ENCODE assay signal across 28 cellular contexts in the genomic region with DNA sequence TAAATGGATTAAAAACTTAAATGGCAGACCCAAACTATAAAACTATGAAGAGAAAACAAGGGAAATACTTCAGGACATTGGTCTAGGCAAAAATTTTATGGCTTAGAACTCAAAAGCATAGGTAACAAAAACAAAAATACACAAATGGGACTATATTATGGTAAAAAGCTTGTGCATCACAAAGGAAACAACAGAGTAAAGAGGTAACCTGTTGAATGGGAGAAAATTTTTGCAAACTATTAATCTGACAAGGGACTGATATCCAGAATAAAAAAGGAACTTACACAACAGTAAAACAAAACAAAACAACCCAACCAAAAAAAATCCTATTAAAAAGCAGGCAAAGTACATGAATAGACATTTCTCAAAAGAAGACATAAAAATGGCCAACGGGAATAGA.
"Had no signal": no experiment of that assay in that cellular context is flagged by ENCODE, and none has a peak within 500 bp of the region (broad histone marks: within the 10 kb centered on the region; RNA-seq: fewer than 3 reads in every experiment).

No MANE protein-coding gene starts in this region.

- H3K4me3 ChIP-seq: neural progenitor cell, ovary, psoas muscle, right lobe of liver, sigmoid colon, stomach, thoracic aorta, thyroid gland, tibial nerve, upper lobe of left lung, vagina had no signal

- DNase-seq: occipital lobe; ovary; posterior cingulate gyrus; psoas muscle; right cardiac atrium; right lobe of liver; sigmoid colon; small intestine; stimulated activated CD4-positive, alpha-beta T cell treated with anti-CD3 and anti-CD28 coated beads, Interleukin-15, amount 100 ng/mL, for 24 hours; stimulated activated CD4-positive, alpha-beta T cell treated with anti-CD3 and anti-CD28 coated beads, Interleukin-2, amount 100 ng/mL, for 24 hours; stimulated activated CD4-positive, alpha-beta T cell treated with anti-CD3 and anti-CD28 coated beads, Interleukin-2, amount 100 ng/mL, for 48 hours; stimulated activated CD4-positive, alpha-beta T cell treated with anti-CD3 and anti-CD28 coated beads, Interleukin-4, amount 100 ng/mL, for 24 hours; stimulated activated naive B cell treated with anti-CD40 and anti-IgM and Interleukin-4, amounts not matched to agents 10 μg/mL and 1 μg/mL and 100 μg/mL, for 72 hours; stimulated activated naive CD4-positive, alpha-beta T cell treated with Interleukin-2 at 50 U/mL for 16 hours; stomach; thyroid gland; trophoblast cell; upper lobe of left lung had no signal

- H3K9me3 ChIP-seq: thyroid gland had no signal

- H3K27me3 ChIP-seq: neural progenitor cell, ovary, right lobe of liver, sigmoid colon, stomach, thyroid gland, tibial nerve, upper lobe of left lung, vagina had no signal

- ATAC-seq: psoas muscle; right cardiac atrium; right lobe of liver; stimulated activated effector memory CD8-positive, alpha-beta T cell treated with anti-CD3 and anti-CD28 coated beads, Interleukin-12 subunit alpha, Interleukin-12 subunit beta, amount 100 ng/mL, for 72 hours; stimulated activated naive B cell treated with anti-CD40 and anti-IgM and Interleukin-4, amounts not matched to agents 10 μg/mL and 1 μg/mL and 100 μg/mL, for 72 hours had no signal

- H3K27ac ChIP-seq: neural progenitor cell, ovary, parathyroid adenoma, psoas muscle, right lobe of liver, sigmoid colon, stomach, thoracic aorta, thyroid gland, tibial nerve, upper lobe of left lung, vagina had no signal

- H3K27ac Mint-ChIP-seq: nephron; neural progenitor cell; progenitor cell of endocrine pancreas; stimulated activated effector memory CD8-positive, alpha-beta T cell treated with anti-CD3 and anti-CD28 coated beads, Interleukin-12 subunit alpha, Interleukin-12 subunit beta, amount 100 ng/mL, for 72 hours; stimulated activated naive B cell treated with anti-CD40 and anti-IgM and Interleukin-4, amounts not matched to agents 10 μg/mL and 1 μg/mL and 100 μg/mL, for 72 hours; stimulated activated naive CD8-positive, alpha-beta T cell treated with anti-CD3 and anti-CD28 coated beads, Interleukin-15, Interleukin-2, amounts not matched to agents 100 ng/mL and 50 ng/mL, for 24 hours had no signal

- FAIRE-seq: small intestine, urothelium cell line had no signal

- H3K4me3 Mint-ChIP-seq: nephron; neural progenitor cell; stimulated activated effector memory CD8-positive, alpha-beta T cell treated with anti-CD3 and anti-CD28 coated beads, Interleukin-12 subunit alpha, Interleukin-12 subunit beta, amount 100 ng/mL, for 72 hours; stimulated activated naive B cell treated with anti-CD40 and anti-IgM and Interleukin-4, amounts not matched to agents 10 μg/mL and 1 μg/mL and 100 μg/mL, for 72 hours; stimulated activated naive CD8-positive, alpha-beta T cell treated with anti-CD3 and anti-CD28 coated beads, Interleukin-15, Interleukin-2, amounts not matched to agents 100 ng/mL and 50 ng/mL, for 24 hours had no signal

- H3K36me3 ChIP-seq: ovary, thyroid gland, vagina had no signal

- H3K27me3 Mint-ChIP-seq: progenitor cell of endocrine pancreas; stimulated activated naive B cell treated with anti-CD40 and anti-IgM and Interleukin-4, amounts not matched to agents 10 μg/mL and 1 μg/mL and 100 μg/mL, for 72 hours; stimulated activated naive CD8-positive, alpha-beta T cell treated with anti-CD3 and anti-CD28 coated beads, Interleukin-15, Interleukin-2, amounts not matched to agents 100 ng/mL and 50 ng/mL, for 24 hours had no signal

- H3K4me1 ChIP-seq: neural progenitor cell, parathyroid adenoma, psoas muscle, right lobe of liver, sigmoid colon, stomach, tibial nerve, upper lobe of left lung, vagina had no signal

- H2AFZ ChIP-seq: neural progenitor cell, parathyroid adenoma had no signal

- H3K4me2 ChIP-seq: neural progenitor cell had no signal

- H3K4me1 Mint-ChIP-seq: nephron, neural progenitor cell had no signal
